ENCODE assay signal across 8 cellular contexts in the genomic region with DNA sequence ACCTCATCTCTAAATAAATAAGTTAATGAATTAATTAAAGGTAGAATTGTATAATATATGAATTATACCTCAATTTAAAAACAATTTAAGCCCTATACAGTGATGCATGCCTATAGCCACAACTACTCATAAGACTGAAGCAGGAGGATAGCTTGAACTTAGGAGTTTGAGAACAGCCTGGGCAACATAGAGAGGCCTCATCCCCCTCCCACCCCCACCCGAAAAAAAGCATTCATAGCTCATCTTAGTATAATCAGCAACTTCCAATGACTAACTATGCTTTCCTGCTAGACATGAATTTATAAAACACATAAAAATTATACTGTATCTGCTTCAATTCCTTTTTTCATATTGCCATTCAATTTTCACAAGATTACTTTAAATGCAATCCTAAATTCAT. TPM values are rescaled to one million over a fixed set of nuclear protein-coding genes. Genes with fewer than 3 reads are reported as not detected.
A peak's percentile ranks its signal among the peaks of the same experiment; 100 is the strongest.
DNase-seq lines count a peak whose midpoint lies in the region; ATAC-seq and TF ChIP-seq lines count a peak whose summit lies in the region.

No MANE protein-coding gene starts in this region.

- H3K36me3 ChIP-seq in BE2C: no peaks in the 10 kb centered on the region

- H3K27me3 Mint-ChIP-seq in HFFc6 (ENCODE audit: insufficient read depth) (peaks cover 1% of the 10 kb centered on the region; the same call in 1 of the 2 replicates), memory B cell (no peaks in the 10 kb centered on the region)
- no peaks in the 10 kb centered on the region for H3K27me3 Mint-ChIP-seq in activated naive CD8-positive, alpha-beta T cell treated with anti-CD3 and anti-CD28 coated beads, Interleukin-2, amount 50 U/mL, for 24 hours

- H3K27me3 ChIP-seq in BE2C: no peaks in the 10 kb centered on the region

- H3K9me3 ChIP-seq in BE2C: no peaks in the 10 kb centered on the region

- TF ChIP-seq CTCF in BE2C (IDR thresholded peaks at IDR 0.05; ENCODE audit: low read depth, low read length) (no peak), HFFc6 (IDR thresholded peaks at IDR 0.05) (no peak)

- no peak overlapping the region for H3K27ac Mint-ChIP-seq in HFFc6
- peak overlapping the region; percentile 96 for H3K27ac Mint-ChIP-seq in activated naive CD8-positive, alpha-beta T cell treated with anti-CD3 and anti-CD28 coated beads, Interleukin-2, amount 50 U/mL, for 24 hours
- no peak overlapping the region for H3K27ac Mint-ChIP-seq in memory B cell

- H3K36me3 Mint-ChIP-seq in HFFc6 (ENCODE audit: low read depth): no peaks in the 10 kb centered on the region
- peaks cover 23% of the 10 kb centered on the region for H3K36me3 Mint-ChIP-seq in activated naive CD8-positive, alpha-beta T cell treated with anti-CD3 and anti-CD28 coated beads, Interleukin-2, amount 50 U/mL, for 24 hours (ENCODE audit: low read depth)
- no peaks in the 10 kb centered on the region for H3K36me3 Mint-ChIP-seq in memory B cell

- H3K4me3 Mint-ChIP-seq in HFFc6 (peak overlapping the region; percentile 99), memory B cell (peak overlapping the region; percentile 100)
- peak overlapping the region; percentile 98 for H3K4me3 Mint-ChIP-seq in activated naive CD8-positive, alpha-beta T cell treated with anti-CD3 and anti-CD28 coated beads, Interleukin-2, amount 50 U/mL, for 24 hours

- no peak for ATAC-seq in activated naive CD8-positive, alpha-beta T cell treated with anti-CD3 and anti-CD28 coated beads, Interleukin-2, amount 50 U/mL, for 24 hours
- ATAC-seq in memory B cell (ENCODE audit: low read depth) (no peak), HG03565 (IDR thresholded peaks at IDR 0.05; ENCODE audit: unreplicated experiment) (no peak)

- DNase-seq in BE2C (no peak), HFFc6 (no peak), memory B cell (ENCODE audit: low spot score in 2 of 2) (no peak), NCI-H1417 (lab: John Stamatoyannopoulos, UW) (no peak), kidney glomerular epithelial cell (lab: John Stamatoyannopoulos, UW) (no peak)
- no peak for DNase-seq in activated naive CD8-positive, alpha-beta T cell treated with anti-CD3 and anti-CD28 coated beads, Interleukin-2, amount 50 U/mL, for 24 hours
- no peak for DNase-seq in NK-92 treated with Interleukin-12 subunit alpha and Interleukin-12 subunit beta, amount 100 ng/mL, for 24 hours (lab: John Stamatoyannopoulos, UW)

- peak overlapping the region; percentile 98 for H3K4me3 ChIP-seq in BE2C (ENCODE audit: low read depth, low read length)

- no peaks in the 10 kb centered on the region for H3K4me1 ChIP-seq in BE2C

- no peaks in the 10 kb centered on the region for H3K9me3 Mint-ChIP-seq in HFFc6
- H3K9me3 Mint-ChIP-seq in activated naive CD8-positive, alpha-beta T cell treated with anti-CD3 and anti-CD28 coated beads, Interleukin-2, amount 50 U/mL, for 24 hours: no peaks in the 10 kb centered on the region
- H3K9me3 Mint-ChIP-seq in memory B cell: no peaks in the 10 kb centered on the region

- H3K4me1 Mint-ChIP-seq in HFFc6 (ENCODE audit: low read depth) (peaks cover 26% of the 10 kb centered on the region), memory B cell (peaks cover 18% of the 10 kb centered on the region)
- H3K4me1 Mint-ChIP-seq in activated naive CD8-positive, alpha-beta T cell treated with anti-CD3 and anti-CD28 coated beads, Interleukin-2, amount 50 U/mL, for 24 hours: peaks cover 27% of the 10 kb centered on the region

RNA-seq across cellular contexts. Expression of a gene that starts 1.6 kb away (rescaled TPM):
- polyA plus RNA-seq in BE2C (2012; ENCODE audit: insufficient read depth, insufficient read length, low read depth): 133 TPM
- 10 to 100 TPM; 13.6 to 17.6 (median 15.0) TPM for total RNA-seq in HFFc6 (2021; fragmentation: NEBNext Ultra II Directional; extraction: Animal tissue kit (Norgen Biotek cat#: 25700))
